Comparison of ENCODE assay signal across 18 cellular contexts in genomic region chr1:220873087-220873486, GRCh38.
"Had no signal": no experiment of that assay in that cellular context is flagged by ENCODE, and none has a peak within 500 bp of the region (broad histone marks: within the 10 kb centered on the region; RNA-seq: fewer than 3 reads in every experiment).

No MANE protein-coding gene starts in this region.

- H3K36me3 ChIP-seq: esophagus muscularis mucosa, gastrocnemius medialis, left lung, lower lobe of right lung, neural progenitor cell, ovary, right atrium auricular region, tibial nerve had no signal

- ATAC-seq: effector memory CD8-positive, alpha-beta T cell; gastrocnemius medialis; left lung; lower lobe of right lung; natural killer cell treated with Interleukin-12 subunit alpha and Interleukin-12 subunit beta and Interleukin-15 and Interleukin-18, amount 100 ng/mL, for 72 hours; stimulated activated effector memory CD8-positive, alpha-beta T cell treated with anti-CD3 and anti-CD28 coated beads, Interleukin-12 subunit alpha, Interleukin-12 subunit beta, amount 100 ng/mL, for 72 hours had no signal

- H3K27me3 ChIP-seq: esophagus muscularis mucosa, gastrocnemius medialis, ovary, right atrium auricular region, tibial nerve had no signal

- H3K9me3 ChIP-seq: esophagus muscularis mucosa, gastrocnemius medialis, left lung, lower lobe of right lung, ovary, right atrium auricular region, tibial nerve had no signal

- H3K9ac ChIP-seq: neural progenitor cell had no signal

- H3K27ac ChIP-seq: epithelial cell of prostate, esophagus muscularis mucosa, gastrocnemius medialis, left lung, lower lobe of right lung, neural progenitor cell, ovary, right atrium auricular region, tibial nerve had no signal

- DNase-seq: cortex of kidney; effector memory CD8-positive, alpha-beta T cell; gastrocnemius medialis; islet precursor cell; left lung; lower lobe of right lung; midbrain; nucleus accumbens; ovary; stimulated activated CD4-positive, alpha-beta T cell treated with anti-CD3 and anti-CD28 coated beads, Interleukin-4, amount 100 ng/mL, for 1 hour; stimulated activated CD8-positive, alpha-beta memory T cell treated with anti-CD3 and anti-CD28 coated beads, Interleukin-4, amount 100 ng/mL, for 48 hours had no signal

- H3K4me3 ChIP-seq: esophagus muscularis mucosa, gastrocnemius medialis, left lung, lower lobe of right lung, neural progenitor cell, ovary, right atrium auricular region, tibial nerve had no signal

- H3K4me2 ChIP-seq: neural progenitor cell had no signal
